8 cellular contexts compared by ENCODE assay signal in the genomic region with DNA sequence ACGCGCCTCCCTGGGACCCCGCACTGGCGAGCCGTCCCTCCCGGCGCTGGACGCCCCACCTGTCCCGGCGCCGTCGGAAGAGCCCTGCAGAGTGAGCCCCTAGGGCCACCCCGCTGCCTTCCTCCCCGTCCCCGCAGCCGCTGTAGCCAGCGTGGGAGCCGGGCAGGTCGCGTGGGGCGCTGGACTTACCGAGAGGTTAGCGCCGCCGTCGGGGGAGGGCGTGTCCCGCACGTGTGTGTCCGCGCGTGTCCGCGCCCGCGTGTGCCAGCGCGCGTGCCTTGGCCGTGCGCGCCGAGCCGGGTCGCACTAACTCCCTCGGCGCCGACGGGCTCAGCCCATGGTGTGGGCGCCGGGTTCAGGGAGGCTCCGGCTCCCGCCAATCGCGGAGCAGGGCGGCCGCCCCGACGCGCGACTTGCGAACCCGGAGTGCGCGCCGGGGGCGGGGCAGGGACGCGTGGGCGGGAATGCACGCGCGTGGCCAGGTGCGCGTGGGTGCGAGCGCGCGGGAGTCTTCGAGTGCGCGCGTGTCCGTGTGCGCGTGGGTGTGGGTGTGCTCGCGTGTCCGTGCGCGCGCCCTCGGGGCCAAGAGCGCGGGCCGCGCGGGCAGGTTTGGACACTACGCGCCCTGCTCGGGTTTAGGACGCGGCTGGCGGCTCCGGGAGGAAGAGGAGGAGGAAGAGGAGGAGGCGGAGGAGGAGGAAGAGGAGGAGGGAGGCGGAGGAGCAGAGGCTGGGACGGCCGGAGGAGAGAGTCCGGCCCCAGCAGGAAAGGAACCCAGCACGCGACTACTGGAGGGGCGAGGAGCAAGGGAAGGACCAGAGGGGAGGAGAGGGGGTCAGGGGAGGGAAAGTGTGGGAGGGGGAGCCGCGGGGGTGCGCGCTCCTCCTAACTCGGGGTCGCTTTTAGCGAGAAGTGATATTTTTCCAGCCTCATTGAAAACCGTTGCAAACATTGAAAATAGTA.
A peak's percentile ranks its signal among the peaks of the same experiment; 100 is the strongest.
DNase-seq lines count a peak whose midpoint lies in the region; ATAC-seq and TF ChIP-seq lines count a peak whose summit lies in the region.

No MANE protein-coding gene starts in this region.

- no peaks in the 10 kb centered on the region for H3K36me3 ChIP-seq in mammary epithelial cell (ENCODE audit: insufficient read depth, low read length)
- H3K36me3 ChIP-seq in lung (ENCODE audit: control insufficient read depth in 2 of 2, insufficient read depth in 2 of 2, low read length in 2 of 2) = no peaks in the 10 kb centered on the region
- no peaks in the 10 kb centered on the region for H3K36me3 ChIP-seq in upper lobe of left lung
- no peaks in the 10 kb centered on the region for H3K36me3 ChIP-seq in PC-9 (ENCODE audit: low read depth)

- no peak for TF ChIP-seq CTCF in mammary epithelial cell (conservative IDR thresholded peaks at IDR 0.05 in 1 of 2, IDR thresholded peaks at IDR 0.05 in 1 of 2; ENCODE audit: extremely low read depth in 1 of 2, insufficient read depth in 1 of 2, low read depth in 1 of 2, low read length in 2 of 2)
- no peak for TF ChIP-seq CTCF in lung (IDR thresholded peaks at IDR 0.05; ENCODE audit: control extremely low read depth, extremely low read depth)
- TF ChIP-seq CTCF in upper lobe of left lung (IDR thresholded peaks at IDR 0.05) = no peak
- no peak for TF ChIP-seq CTCF in PC-9 (conservative IDR thresholded peaks at IDR 0.05)

- H3K79me2 ChIP-seq in mammary epithelial cell (ENCODE audit: insufficient read depth, low read length) = no peaks in the 10 kb centered on the region
- H3K79me2 ChIP-seq in PC-9 (ENCODE audit: low read depth) = no peaks in the 10 kb centered on the region

- peak; percentile 7 for DNase-seq in activated T-cell treated with anti-CD3 and anti-CD28 coated beads for 4 hours
- no peak for DNase-seq in activated T-cell treated with anti-CD3 and anti-CD28 coated beads, Interleukin-2, amount 50 U/mL, for 1 hour
- DNase-seq in mammary epithelial cell = no peak
- no peak for DNase-seq in lung (ENCODE audit: low spot score)
- DNase-seq in upper lobe of left lung = peak in 1 of 2 donors; percentile 90
- DNase-seq in KG1 (lab: John Stamatoyannopoulos, UW) = no peak
- no peak for DNase-seq in PC-9

- CTCF ChIA-PET in mammary epithelial cell (lab: Charles Lee; ENCODE audit: low non-redundant PET) = no interaction called here
- CTCF ChIA-PET in PC-9 (lab: Charles Lee) = no interaction called here

- H3K27ac ChIP-seq in mammary epithelial cell (ENCODE audit: insufficient read depth, low read depth, low read length) (no peak overlapping the region), lung (ENCODE audit: low read depth in 1 of 2, low read length in 1 of 2) (peak overlapping the region in 1 of 2 donors; percentile 2), upper lobe of left lung (peak overlapping the region; percentile 26 to 77 (median 43)), PC-9 (no peak overlapping the region)

- H4K20me1 ChIP-seq in mammary epithelial cell (ENCODE audit: insufficient read depth, low read length) = no peaks in the 10 kb centered on the region
- no peaks in the 10 kb centered on the region for H4K20me1 ChIP-seq in PC-9 (ENCODE audit: insufficient read depth)

- no peak for TF ChIP-seq EP300 in upper lobe of left lung (IDR thresholded peaks at IDR 0.05)

- WGBS in mammary epithelial cell (ENCODE audit: low coverage, missing lambda C conversion rate) = 5% methylated on average over 27 of the region's 121 CpGs
- WGBS in lung, 2 donors = 1 to 2% methylated on average over 90 to 121 of the region's 121 CpGs
- WGBS in upper lobe of left lung, 2 donors = 4 to 5% methylated on average over 38 to 48 of the region's 121 CpGs

- H3K4me2 ChIP-seq in mammary epithelial cell (ENCODE audit: insufficient read depth, low read depth, low read length) (peak overlapping the region; percentile 84), PC-9 (no peak overlapping the region)

- POLR2A ChIA-PET in PC-9 (lab: Charles Lee; ENCODE audit: unreplicated experiment) = no interaction called here

- H3K4me3 ChIP-seq in mammary epithelial cell (replicated peaks in 1 of 3; ENCODE audit: insufficient read depth in 1 of 3, low read depth in 2 of 3, low read length in 3 of 3) (peak overlapping the region; percentile 39 to 50 (median 50)), lung (peak overlapping the region; percentile 59), upper lobe of left lung (peak overlapping the region; percentile 55 to 67 (median 56)), PC-9 (no peak overlapping the region)

- peaks cover 39% of the 10 kb centered on the region for H3K27me3 ChIP-seq in mammary epithelial cell (ENCODE audit: insufficient read depth, low read length)
- H3K27me3 ChIP-seq in lung (ENCODE audit: control insufficient read depth, insufficient read depth) = no peaks in the 10 kb centered on the region
- peaks cover 0 to 18% (median 6%) of the 10 kb centered on the region in 4 donors for H3K27me3 ChIP-seq in upper lobe of left lung
- H3K27me3 ChIP-seq in PC-9 (ENCODE audit: insufficient read depth, low read depth) = peaks cover 67% of the 10 kb centered on the region

- no peak overlapping the region for H3K9ac ChIP-seq in mammary epithelial cell (ENCODE audit: insufficient read depth, low read length)

- peak overlapping the region; percentile 34 for H2AFZ ChIP-seq in mammary epithelial cell (ENCODE audit: low read depth, low read length)
- H2AFZ ChIP-seq in PC-9 = no peak overlapping the region

- dilution Hi-C loops in mammary epithelial cell (cut with HindIII; ENCODE audit: low sequenced_read_pairs) = no loop called here

- H3K9me2 ChIP-seq in PC-9 (ENCODE audit: insufficient read depth) = no peaks in the 10 kb centered on the region

- BruUV-seq in mammary epithelial cell (replicated peaks; lab: Mats Ljungman, UMichigan) (no TSS peak), PC-9 (replicated peaks; lab: Mats Ljungman, UMichigan) (no TSS peak)

- intact Hi-C loops in mammary epithelial cell (cut with micrococcal nuclease) = no loop called here
- intact Hi-C loops in PC-9 (cut with micrococcal nuclease; ENCODE audit: unreplicated experiment) = no loop called here

- TF ChIP-seq POLR2A in upper lobe of left lung (IDR thresholded peaks at IDR 0.05) = no peak

- H3K9me3 ChIP-seq in mammary epithelial cell (replicated peaks; ENCODE audit: insufficient read depth, low read length) (no peaks in the 10 kb centered on the region), lung (ENCODE audit: control insufficient read depth in 2 of 2, insufficient read depth in 1 of 2, low read length in 1 of 2) (no peaks in the 10 kb centered on the region), upper lobe of left lung (no peaks in the 10 kb centered on the region), PC-9 (ENCODE audit: insufficient read depth, low read depth) (no peaks in the 10 kb centered on the region)

- in situ Hi-C loops in mammary epithelial cell (cut with MboI; ENCODE audit: low sequenced_read_pairs in 2 of 2) = no loop called here

- H3F3A ChIP-seq in PC-9 (ENCODE audit: insufficient read depth, low read depth) = no peaks in the 10 kb centered on the region

- ATAC-seq in lung (ENCODE audit: insufficient read depth, low FRiP score) (peak; percentile 25), upper lobe of left lung (ENCODE audit: low FRiP score in 2 of 2) (peak in 1 of 2 donors; percentile 68), HG03280 (IDR thresholded peaks at IDR 0.05; ENCODE audit: unreplicated experiment) (no peak)

- peaks cover 12% of the 10 kb centered on the region for H3K4me1 ChIP-seq in mammary epithelial cell (ENCODE audit: insufficient read depth, low read length)
- H3K4me1 ChIP-seq in lung (ENCODE audit: control insufficient read depth in 2 of 2, insufficient read depth in 2 of 2, low read length in 2 of 2) = peaks cover 0 to 14% of the 10 kb centered on the region in 2 donors
- peaks cover 9 to 23% (median 15%) of the 10 kb centered on the region in 4 donors for H3K4me1 ChIP-seq in upper lobe of left lung
- H3K4me1 ChIP-seq in PC-9 (replicated peaks; ENCODE audit: insufficient read depth) = no peaks in the 10 kb centered on the region

Comparison
In these comparisons a context has a peak if more than half of its experiments do, and no peak if none do; other contexts are left out.
1. H3K27ac ChIP-seq: peak in upper lobe of left lung (4 of 4); none in mammary epithelial cell (single experiment) and PC-9 (single experiment).